8 cellular contexts compared by ENCODE assay signal in the genomic region with DNA sequence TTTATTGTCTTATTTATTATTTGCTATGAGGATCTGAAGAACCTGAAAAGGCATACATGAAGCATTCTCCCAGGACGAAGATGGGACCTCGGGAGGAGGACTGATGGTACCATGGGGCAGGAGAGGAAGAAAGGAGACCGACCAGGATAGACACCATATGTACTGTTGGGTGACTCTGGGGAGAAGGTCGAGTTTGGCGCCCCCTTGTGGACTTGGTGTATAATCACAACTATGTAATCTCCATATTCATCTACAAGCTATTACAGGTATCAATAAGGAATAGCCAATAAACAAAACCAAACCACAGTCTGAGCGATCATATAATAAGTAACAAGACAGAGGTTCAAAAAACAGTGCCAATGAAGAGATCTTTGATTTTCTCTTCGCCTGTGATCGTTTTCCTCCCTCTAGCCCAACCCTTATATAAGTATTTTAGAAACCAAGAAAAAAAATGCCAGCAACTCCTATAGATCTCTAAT.
DNase-seq lines count a peak whose midpoint lies in the region; ATAC-seq, FAIRE-seq and TF ChIP-seq lines count a peak whose summit lies in the region.

No MANE protein-coding gene starts in this region.

- H2AFZ ChIP-seq in PC-9 = no peak overlapping the region

- TF ChIP-seq RAD21 in Ishikawa (IDR thresholded peaks at IDR 0.05; ENCODE audit: low read depth) = peak; percentile 40; the same call in 1 of the 2 replicates

- TF ChIP-seq EP300 in Ishikawa (IDR thresholded peaks at IDR 0.05; ENCODE audit: borderline replicate concordance) = no peak

- H3K27ac ChIP-seq in PC-9 (no peak overlapping the region), pancreas (no peak overlapping the region)

- peaks cover 12% of the 10 kb centered on the region for H3K27me3 Mint-ChIP-seq in type B pancreatic cell

- no peak overlapping the region for H3K4me2 ChIP-seq in PC-9

- peaks cover 2% of the 10 kb centered on the region; the same call in 1 of the 2 replicates for H3K27me3 ChIP-seq in BJ (ENCODE audit: control insufficient read depth, insufficient read depth, low read length)
- H3K27me3 ChIP-seq in PC-9 (ENCODE audit: insufficient read depth, low read depth) = no peaks in the 10 kb centered on the region
- no peaks in the 10 kb centered on the region for H3K27me3 ChIP-seq in pancreas

- no peaks in the 10 kb centered on the region for H3K79me2 ChIP-seq in PC-9 (ENCODE audit: low read depth)

- H3K9me3 ChIP-seq in PC-9 (ENCODE audit: insufficient read depth, low read depth) (no peaks in the 10 kb centered on the region), pancreas (no peaks in the 10 kb centered on the region)

- no TSS peak for BruUV-seq in PC-9 (replicated peaks; lab: Mats Ljungman, UMichigan)

- H4K20me1 ChIP-seq in PC-9 (ENCODE audit: insufficient read depth) = no peaks in the 10 kb centered on the region; the same call in 1 of the 2 replicates

- peaks cover 9% of the 10 kb centered on the region for H3K9me3 Mint-ChIP-seq in type B pancreatic cell

- H3K4me1 ChIP-seq in PC-9 (replicated peaks; ENCODE audit: insufficient read depth) (no peaks in the 10 kb centered on the region), pancreas (no peaks in the 10 kb centered on the region)

- no peak for FAIRE-seq in pancreas (lab: Jason Lieb, UNC)

- POLR2A ChIA-PET in BJ (lab: Charles Lee) = no interaction called here
- POLR2A ChIA-PET in PC-9 (lab: Charles Lee; ENCODE audit: unreplicated experiment) = interaction anchor here (0.6 kb wide), 1 partner anchor 1369 kb away, joined by 4 read pairs; no protein-coding TSS in a partner anchor

- DNase-seq in BJ (ENCODE audit: low read depth) (no peak), PC-9 (peak in 1 of 2 experiments; percentile 38), fibroblast of the conjunctiva (ENCODE audit: low read depth) (peak; percentile 38), pancreas (peak; percentile 50 to 87 (median 73)), type B pancreatic cell (ENCODE audit: extremely low spot score, unreplicated experiment) (no peak)
- DNase-seq in activated T-cell treated with anti-CD3 and anti-CD28 coated beads, Interleukin-2, amount 50 U/mL, for 48 hours = peak; percentile 80 to 85

- 28 to 33% methylated on average over 8 of the region's 8 CpGs for WGBS in pancreas, 2 donors

- H3K4me3 ChIP-seq in BJ (ENCODE audit: low read depth, low read length) = no peak overlapping the region
- no peak overlapping the region for H3K4me3 ChIP-seq in PC-9
- no peak overlapping the region for H3K4me3 ChIP-seq in pancreas

- H3F3A ChIP-seq in PC-9 (ENCODE audit: insufficient read depth, low read depth) = no peaks in the 10 kb centered on the region

- no peaks in the 10 kb centered on the region for H3K9me2 ChIP-seq in PC-9 (ENCODE audit: insufficient read depth)

- H3K36me3 ChIP-seq in BJ (ENCODE audit: control insufficient read depth, insufficient read depth, low read length) (no peaks in the 10 kb centered on the region), PC-9 (ENCODE audit: low read depth) (no peaks in the 10 kb centered on the region), pancreas (no peaks in the 10 kb centered on the region)

- TF ChIP-seq CTCF in BJ (IDR thresholded peaks at IDR 0.05; ENCODE audit: insufficient read depth, low read depth, low read length) = peak; percentile 77
- TF ChIP-seq CTCF in PC-9 (conservative IDR thresholded peaks at IDR 0.05) = peak; percentile 82
- TF ChIP-seq CTCF in pancreas (IDR thresholded peaks at IDR 0.05) = peak; percentile 47 to 68 (median 62)
- TF ChIP-seq CTCF in type B pancreatic cell (conservative IDR thresholded peaks at IDR 0.05) = peak; percentile 85

- ATAC-seq in GM19397 (IDR thresholded peaks at IDR 0.05; ENCODE audit: unreplicated experiment) = peak; percentile 66
- peak; percentile 69 to 90 (median 86) for ATAC-seq in pancreas

- H3K27ac Mint-ChIP-seq in type B pancreatic cell = no peak overlapping the region

- H3K4me1 Mint-ChIP-seq in type B pancreatic cell (ENCODE audit: unreplicated experiment) = no peaks in the 10 kb centered on the region

- no peak overlapping the region for H3K4me3 Mint-ChIP-seq in type B pancreatic cell

- CTCF ChIA-PET in BJ (lab: Yijun Ruan, JAX) (interaction anchor here (0.6 to 2.6 kb wide), 41 partner anchors 9 to 1743 kb away, joined by 3 to 15 read pairs (median 4); a partner anchor contains a TSS), PC-9 (lab: Charles Lee) (interaction anchor here (0.5 to 0.7 kb wide), 5 partner anchors 12 to 1484 kb away, joined by 3 to 5 read pairs (median 3); no protein-coding TSS in a partner anchor)

- no peaks in the 10 kb centered on the region for H3K36me3 Mint-ChIP-seq in type B pancreatic cell

- intact Hi-C loops in PC-9 (cut with micrococcal nuclease; ENCODE audit: unreplicated experiment) = loop anchor here (1.0 to 5.0 kb wide), 3 partner anchors 1611 to 1851 kb away; no protein-coding TSS in a partner anchor
- intact Hi-C loops in pancreas (cut with DNase I) = no loop called here

TF ChIP-seq in Ishikawa, 13 proteins besides CTCF, POLR2A, EP300 and RAD21:
- no peak for TF ChIP-seq EGR1 (IDR thresholded peaks at IDR 0.05)
- TF ChIP-seq, protein P1, sequence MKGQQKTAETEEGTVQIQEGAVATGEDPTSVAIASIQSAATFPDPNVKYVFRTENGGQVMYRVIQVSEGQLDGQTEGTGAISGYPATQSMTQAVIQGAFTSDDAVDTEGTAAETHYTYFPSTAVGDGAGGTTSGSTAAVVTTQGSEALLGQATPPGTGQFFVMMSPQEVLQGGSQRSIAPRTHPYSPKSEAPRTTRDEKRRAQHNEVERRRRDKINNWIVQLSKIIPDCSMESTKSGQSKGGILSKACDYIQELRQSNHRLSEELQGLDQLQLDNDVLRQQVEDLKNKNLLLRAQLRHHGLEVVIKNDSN (IDR thresholded peaks at IDR 0.05) = no peak
- TF ChIP-seq YY1 (IDR thresholded peaks at IDR 0.05; ENCODE audit: low read depth) = no peak
- TF ChIP-seq, protein P2, sequence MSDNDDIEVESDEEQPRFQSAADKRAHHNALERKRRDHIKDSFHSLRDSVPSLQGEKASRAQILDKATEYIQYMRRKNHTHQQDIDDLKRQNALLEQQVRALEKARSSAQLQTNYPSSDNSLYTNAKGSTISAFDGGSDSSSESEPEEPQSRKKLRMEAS (IDR thresholded peaks at IDR 0.05) = no peak
- no peak for TF ChIP-seq TAF1 (IDR thresholded peaks at IDR 0.05; ENCODE audit: low read depth)
- TF ChIP-seq CREB1 (IDR thresholded peaks at IDR 0.05; ENCODE audit: low read depth) = no peak
- TF ChIP-seq ZBTB7A (IDR thresholded peaks at IDR 0.05; ENCODE audit: low read depth) = no peak
- no peak for TF ChIP-seq CEBPB (IDR thresholded peaks at IDR 0.05)
- no peak for TF ChIP-seq FOXM1 (IDR thresholded peaks at IDR 0.05; ENCODE audit: borderline replicate concordance, low read depth)
- no peak for TF ChIP-seq TCF12 (IDR thresholded peaks at IDR 0.05; ENCODE audit: low read depth)
- TF ChIP-seq NFIC (IDR thresholded peaks at IDR 0.05) = no peak
- TF ChIP-seq, protein P3, sequence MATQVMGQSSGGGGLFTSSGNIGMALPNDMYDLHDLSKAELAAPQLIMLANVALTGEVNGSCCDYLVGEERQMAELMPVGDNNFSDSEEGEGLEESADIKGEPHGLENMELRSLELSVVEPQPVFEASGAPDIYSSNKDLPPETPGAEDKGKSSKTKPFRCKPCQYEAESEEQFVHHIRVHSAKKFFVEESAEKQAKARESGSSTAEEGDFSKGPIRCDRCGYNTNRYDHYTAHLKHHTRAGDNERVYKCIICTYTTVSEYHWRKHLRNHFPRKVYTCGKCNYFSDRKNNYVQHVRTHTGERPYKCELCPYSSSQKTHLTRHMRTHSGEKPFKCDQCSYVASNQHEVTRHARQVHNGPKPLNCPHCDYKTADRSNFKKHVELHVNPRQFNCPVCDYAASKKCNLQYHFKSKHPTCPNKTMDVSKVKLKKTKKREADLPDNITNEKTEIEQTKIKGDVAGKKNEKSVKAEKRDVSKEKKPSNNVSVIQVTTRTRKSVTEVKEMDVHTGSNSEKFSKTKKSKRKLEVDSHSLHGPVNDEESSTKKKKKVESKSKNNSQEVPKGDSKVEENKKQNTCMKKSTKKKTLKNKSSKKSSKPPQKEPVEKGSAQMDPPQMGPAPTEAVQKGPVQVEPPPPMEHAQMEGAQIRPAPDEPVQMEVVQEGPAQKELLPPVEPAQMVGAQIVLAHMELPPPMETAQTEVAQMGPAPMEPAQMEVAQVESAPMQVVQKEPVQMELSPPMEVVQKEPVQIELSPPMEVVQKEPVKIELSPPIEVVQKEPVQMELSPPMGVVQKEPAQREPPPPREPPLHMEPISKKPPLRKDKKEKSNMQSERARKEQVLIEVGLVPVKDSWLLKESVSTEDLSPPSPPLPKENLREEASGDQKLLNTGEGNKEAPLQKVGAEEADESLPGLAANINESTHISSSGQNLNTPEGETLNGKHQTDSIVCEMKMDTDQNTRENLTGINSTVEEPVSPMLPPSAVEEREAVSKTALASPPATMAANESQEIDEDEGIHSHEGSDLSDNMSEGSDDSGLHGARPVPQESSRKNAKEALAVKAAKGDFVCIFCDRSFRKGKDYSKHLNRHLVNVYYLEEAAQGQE (IDR thresholded peaks at IDR 0.05; ENCODE audit: low read depth) = no peak
- no peak for TF ChIP-seq TEAD4 (IDR thresholded peaks at IDR 0.05)

Comparison
In these comparisons a context has a peak if more than half of its experiments do, and no peak if none do; other contexts are left out.
1. DNase-seq: peak in activated T-cell treated with anti-CD3 and anti-CD28 coated beads, Interleukin-2, amount 50 U/mL, for 48 hours (2 of 2), fibroblast of the conjunctiva (single experiment) and pancreas (6 of 6); none in BJ (single experiment) and type B pancreatic cell (single experiment).
2. Peak in every context shown above with its lines, with median percentiles within 50 percentile points of each other: CTCF ChIP-seq.